In genomic region chr11:61956191-61957027, GRCh38 we compare ENCODE assay signal across 1 cellular context.
TF ChIP-seq lines count a peak whose summit lies in the region.

No MANE protein-coding gene starts in this region.

TF ChIP-seq in GM12878, 131 proteins besides CTCF, POLR2A, EP300 and RAD21:
- TF ChIP-seq ZZZ3 (IDR thresholded peaks at IDR 0.05; ENCODE audit: control insufficient read depth, insufficient read length, low read depth) (no peak), SUZ12 (IDR thresholded peaks at IDR 0.05; ENCODE audit: unreplicated experiment) (no peak), CREM (IDR thresholded peaks at IDR 0.05; ENCODE audit: low read depth) (no peak), RCOR1 (conservative IDR thresholded peaks at IDR 0.05; ENCODE audit: low read depth, low read length) (no peak), PBX3 (IDR thresholded peaks at IDR 0.05; ENCODE audit: insufficient replicate concordance, low read depth, low read length) (no peak)
